35 cellular contexts compared by ENCODE assay signal in the genomic region with DNA sequence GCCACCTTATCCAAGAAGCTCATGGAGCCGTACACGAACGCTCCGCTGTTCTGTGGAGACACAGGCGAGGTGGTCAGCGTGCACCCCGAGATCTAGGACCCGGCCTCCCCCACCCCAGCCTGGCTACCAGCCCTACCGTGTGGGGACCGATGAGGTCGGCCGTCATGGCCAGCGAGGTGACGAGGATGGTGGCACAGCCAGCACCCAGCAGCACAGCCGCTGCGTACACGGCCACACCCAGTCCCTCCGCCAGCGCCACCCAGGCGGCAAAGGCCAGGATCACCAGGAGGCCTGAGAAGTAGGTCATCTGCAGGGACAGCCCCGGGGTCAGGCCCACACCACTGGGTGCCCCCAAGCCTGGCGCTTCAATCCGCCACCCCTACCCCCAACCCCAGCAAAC. TPM values are rescaled to one million over a fixed set of nuclear protein-coding genes. Genes with fewer than 3 reads are reported as not detected.
DNase-seq lines count a peak whose midpoint lies in the region; ATAC-seq, FAIRE-seq and TF ChIP-seq lines count a peak whose summit lies in the region.
"Had no signal": no experiment of that assay in that cellular context is flagged by ENCODE, and none has a peak within 500 bp of the region (broad histone marks: within the 10 kb centered on the region; RNA-seq: fewer than 3 reads in every experiment).

No MANE protein-coding gene starts in this region.

- DNase-seq in T-helper 17 cell (no peak), epithelial cell of prostate (ENCODE audit: low read depth, low spot score) (no peak), neuronal stem cell (ENCODE audit: low spot score) (no peak), NCI-H1930 (lab: John Stamatoyannopoulos, UW) (no peak), small intestine (no peak), glutamatergic neuron (no peak)
- no peak for DNase-seq in activated CD8-positive, alpha-beta memory T cell treated with anti-CD3 and anti-CD28 coated beads for 24 hours
- DNase-seq: activated CD4-positive, alpha-beta T cell treated with anti-CD3 and anti-CD28 coated beads, Interleukin-2, amount 50 U/mL, for 4 hours; activated CD4-positive, CD25-positive, alpha-beta regulatory T cell; activated effector memory CD4-positive, alpha-beta T cell treated with Interleukin-2 at 50 U/mL for 16 hours; adrenal gland; AML-193; CD8-positive, alpha-beta T cell; effector CD8-positive, alpha-beta T cell; NCI-H1105; NCI-H2029; NCI-H345; sigmoid colon; SJCRH30; T-cell; tibial artery had no signal

- H3K4ac ChIP-seq in neuronal stem cell (ENCODE audit: low read length), result no peak overlapping the region

- no CpG with 5 or more reads among the region's 23 CpGs for WGBS in neuronal stem cell (ENCODE audit: extremely low coverage in 2 of 2, insufficient read length in 2 of 2, insufficient replicate concordance in 1 of 2), 2 donors
- 88 to 90% (median 90%) methylated on average over 20 to 23 of the region's 23 CpGs for WGBS in small intestine, 3 donors

- peak overlapping the region; percentile 44 for H2BK5ac ChIP-seq in neuronal stem cell (ENCODE audit: low read length)

- H3K9ac ChIP-seq in neuronal stem cell (ENCODE audit: low read depth, low read length, poor library complexity), result peak overlapping the region; percentile 77

- H3K14ac ChIP-seq in neuronal stem cell (ENCODE audit: low read length), result no peak overlapping the region

- H3K27me3 ChIP-seq in neuronal stem cell (ENCODE audit: control insufficient read depth in 3 of 3, insufficient read depth in 3 of 3, low read depth in 1 of 3, low read length in 3 of 3), result no peaks in the 10 kb centered on the region
- H3K27me3 ChIP-seq in small intestine (ENCODE audit: control insufficient read depth in 2 of 2, insufficient read depth in 2 of 2, low read length in 2 of 2), result no peaks in the 10 kb centered on the region
- H3K27me3 ChIP-seq: adrenal gland, sigmoid colon, SJCRH30, tibial artery had no signal

- no peak overlapping the region for H3K18ac ChIP-seq in neuronal stem cell (ENCODE audit: low read length)

- no peak for FAIRE-seq in small intestine (lab: Jason Lieb, UNC)
- FAIRE-seq: A549, bronchial epithelial cell, colon, GM19239, H54, keratinocyte, RCC 7860 had no signal

- peaks cover 13% of the 10 kb centered on the region for H3K79me1 ChIP-seq in neuronal stem cell (ENCODE audit: low read depth, low read length)

- H3K27ac ChIP-seq in 22Rv1 (peak overlapping the region; percentile 58), epithelial cell of prostate (peak overlapping the region; percentile 40), neuronal stem cell (replicated peaks; ENCODE audit: low read length) (no peak overlapping the region), small intestine (ENCODE audit: low read depth in 1 of 2, low read length in 1 of 2) (no peak overlapping the region)
- H3K27ac ChIP-seq: A549, adrenal gland, lower lobe of right lung, prostate gland, sigmoid colon, SJCRH30, tibial artery had no signal

- TF ChIP-seq CTCF in 22Rv1 (IDR thresholded peaks at IDR 0.05) (no peak), glutamatergic neuron (IDR thresholded peaks at IDR 0.05; ENCODE audit: partially characterized antibody, unreplicated experiment) (no peak)

- H3K9me3 ChIP-seq in T-helper 17 cell (ENCODE audit: control insufficient read depth, low read length, poor library complexity, severe bottlenecking) (no peaks in the 10 kb centered on the region), neuronal stem cell (replicated peaks in 1 of 2; ENCODE audit: control insufficient read depth in 2 of 2, insufficient read depth in 1 of 2, low read depth in 1 of 2, low read length in 2 of 2) (no peaks in the 10 kb centered on the region), small intestine (ENCODE audit: control insufficient read depth, low read depth) (no peaks in the 10 kb centered on the region)
- H3K9me3 ChIP-seq: A549, adrenal gland, lower lobe of right lung, prostate gland, sigmoid colon, SJCRH30, tibial artery had no signal

- no peak overlapping the region for H3K4me3 ChIP-seq in neuronal stem cell (ENCODE audit: low read length in 2 of 2)
- H3K4me3 ChIP-seq in small intestine (ENCODE audit: low read depth in 1 of 2, low read length in 2 of 2), result no peak overlapping the region
- H3K4me3 ChIP-seq: A549, adrenal gland, lower lobe of right lung, prostate gland, sigmoid colon, SJCRH30, tibial artery had no signal

- H3K4me1 Mint-ChIP-seq in T-helper 17 cell (peaks cover 8% of the 10 kb centered on the region), glutamatergic neuron (ENCODE audit: low read depth, unreplicated experiment) (peaks cover 2% of the 10 kb centered on the region)

- no peak for ATAC-seq in T-helper 17 cell

- H2BK15ac ChIP-seq in neuronal stem cell (ENCODE audit: low read length), result no peak overlapping the region

- H3K4me3 Mint-ChIP-seq in T-helper 17 cell (no peak overlapping the region), glutamatergic neuron (ENCODE audit: unreplicated experiment) (no peak overlapping the region)
- H3K4me3 Mint-ChIP-seq: CD8-positive, alpha-beta T cell; stimulated activated naive CD8-positive, alpha-beta T cell treated with anti-CD3 and anti-CD28 coated beads, Interleukin-15, Interleukin-2, amounts not matched to agents 100 ng/mL and 50 ng/mL, for 24 hours; T-cell had no signal

- H3K36me3 ChIP-seq in neuronal stem cell (replicated peaks in 1 of 2; ENCODE audit: control insufficient read depth in 2 of 2, insufficient read depth in 2 of 2, low read length in 2 of 2), result peaks cover 18 to 26% of the 10 kb centered on the region in 2 donors
- H3K36me3 ChIP-seq in small intestine (ENCODE audit: control insufficient read depth in 2 of 2, insufficient read depth in 2 of 2, low read length in 2 of 2), result peaks cover 0 to 5% of the 10 kb centered on the region in 2 donors
- H3K36me3 ChIP-seq: prostate gland had no signal

- H3K27me3 Mint-ChIP-seq in T-helper 17 cell, result no peaks in the 10 kb centered on the region
- peaks cover 5% of the 10 kb centered on the region for H3K27me3 Mint-ChIP-seq in glutamatergic neuron (ENCODE audit: unreplicated experiment)
- H3K27me3 Mint-ChIP-seq: stimulated activated naive CD8-positive, alpha-beta T cell treated with anti-CD3 and anti-CD28 coated beads, Interleukin-15, Interleukin-2, amounts not matched to agents 100 ng/mL and 50 ng/mL, for 24 hours; T-cell had no signal

- H4K8ac ChIP-seq in neuronal stem cell (ENCODE audit: low read depth, low read length), result no peak overlapping the region

- no peak overlapping the region for H4K91ac ChIP-seq in neuronal stem cell (ENCODE audit: low read depth, low read length, poor library complexity)

- peaks cover 0 to 3% of the 10 kb centered on the region in 2 donors for H3K4me1 ChIP-seq in neuronal stem cell (ENCODE audit: control insufficient read depth in 2 of 2, insufficient read depth in 1 of 2, low read depth in 1 of 2, low read length in 2 of 2)
- no peaks in the 10 kb centered on the region for H3K4me1 ChIP-seq in small intestine (ENCODE audit: control insufficient read depth in 2 of 2, insufficient read depth in 1 of 2, low read depth in 1 of 2, low read length in 1 of 2)
- H3K4me1 ChIP-seq: A549, adrenal gland, lower lobe of right lung, prostate gland, sigmoid colon, SJCRH30 had no signal

- peak overlapping the region; percentile 81 for H2AK5ac ChIP-seq in neuronal stem cell (ENCODE audit: low read depth, low read length)

- no peak overlapping the region for H3K4me2 ChIP-seq in neuronal stem cell (ENCODE audit: insufficient read depth, low read length, poor library complexity, severe bottlenecking)
- H3K4me2 ChIP-seq: A549 had no signal

- H3K23ac ChIP-seq in neuronal stem cell (ENCODE audit: low read depth, low read length, poor library complexity), result peak overlapping the region; percentile 55

- no peak overlapping the region for H2BK12ac ChIP-seq in neuronal stem cell (ENCODE audit: low read length)

- H2BK120ac ChIP-seq in neuronal stem cell (ENCODE audit: low read depth, low read length), result no peak overlapping the region

- H3K36me3 Mint-ChIP-seq in T-helper 17 cell (ENCODE audit: low read depth) (no peaks in the 10 kb centered on the region), glutamatergic neuron (ENCODE audit: unreplicated experiment) (no peaks in the 10 kb centered on the region)

- H2AFZ ChIP-seq in neuronal stem cell (ENCODE audit: low read length), result no peak overlapping the region

- H3K27ac Mint-ChIP-seq in T-helper 17 cell, result peak overlapping the region; percentile 69
- H3K27ac Mint-ChIP-seq in glutamatergic neuron (ENCODE audit: unreplicated experiment), result no peak overlapping the region
- H3K27ac Mint-ChIP-seq: CD8-positive, alpha-beta T cell had no signal

- peaks cover 8% of the 10 kb centered on the region for H3K9me3 Mint-ChIP-seq in glutamatergic neuron (ENCODE audit: unreplicated experiment)
- H3K9me3 Mint-ChIP-seq: CD8-positive, alpha-beta T cell; stimulated activated naive CD8-positive, alpha-beta T cell treated with anti-CD3 and anti-CD28 coated beads, Interleukin-15, Interleukin-2, amounts not matched to agents 100 ng/mL and 50 ng/mL, for 24 hours; T-cell had no signal

RNA-seq across cellular contexts. Expression of a gene that starts 7.1 kb away (rescaled TPM):
- total RNA-seq in T-helper 17 cell (1 to 10 TPM; 5.0 to 8.4 TPM), glutamatergic neuron (ENCODE audit: unreplicated experiment) (2.5 TPM)
- polyA plus RNA-seq in neuronal stem cell (2013, experiment 1 of 2), result 0.07 TPM
- 0.07 TPM for polyA plus RNA-seq in neuronal stem cell (2013, experiment 2 of 2)
- polyA plus RNA-seq in small intestine, result 1 to 10 TPM in 1 of 3 donors, under 1 TPM in 1, not detected in 1; 0.73 to 1.3 TPM
- total RNA-seq: bronchial epithelial cell, epithelial cell of proximal tubule, SJCRH30 had no signal
- polyA plus RNA-seq: A549, keratinocyte, neural cell had no signal

RNA-seq across cellular contexts. Expression of a gene that starts 11.3 kb away (rescaled TPM):
- total RNA-seq in T-helper 17 cell, result 10 to 100 TPM; 58.1 to 62.0 TPM
- polyA plus RNA-seq in neuronal stem cell (2013, experiment 1 of 2), result 27.9 TPM
- 25.3 TPM for polyA plus RNA-seq in neuronal stem cell (2013, experiment 2 of 2)
- 10 to 100 TPM; 10.3 to 52.4 (median 11.6) TPM for polyA plus RNA-seq in small intestine
- 134 TPM for total RNA-seq in glutamatergic neuron (ENCODE audit: unreplicated experiment)

RNA-seq across cellular contexts. Expression of a gene that starts 26.6 kb away (rescaled TPM):
- 10 to 100 TPM; 34.0 to 36.7 TPM for total RNA-seq in T-helper 17 cell
- polyA plus RNA-seq in neuronal stem cell (2013, experiment 1 of 2), result 76.9 TPM
- 73.8 TPM for polyA plus RNA-seq in neuronal stem cell (2013, experiment 2 of 2)
- polyA plus RNA-seq in small intestine, result 10 to 100 TPM; 70.4 to 82.1 (median 74.5) TPM
- total RNA-seq in glutamatergic neuron (ENCODE audit: unreplicated experiment), result 55.3 TPM

RNA-seq across cellular contexts. Expression of a gene that starts 39.2 kb away (rescaled TPM):
- total RNA-seq in T-helper 17 cell (1 to 10 TPM in 1 of 2 donors, under 1 TPM in 1; 0.42 to 3.3 TPM), glutamatergic neuron (ENCODE audit: unreplicated experiment) (0.20 TPM)
- polyA plus RNA-seq in neuronal stem cell (2013, experiment 1 of 2), result 0.46 TPM
- polyA plus RNA-seq in neuronal stem cell (2013, experiment 2 of 2), result 0.47 TPM
- 1 to 10 TPM in 1 of 3 donors, under 1 TPM in 1, not detected in 1; 0.54 to 1.1 TPM for polyA plus RNA-seq in small intestine
- total RNA-seq: bronchial epithelial cell, epithelial cell of proximal tubule, MCF 10A had no signal
- polyA plus RNA-seq: keratinocyte, neural cell had no signal

RNA-seq across cellular contexts. Expression of a gene that starts 40.0 kb away (rescaled TPM):
- 10 to 100 TPM; 95.0 to 96.6 TPM for total RNA-seq in T-helper 17 cell
- polyA plus RNA-seq in neuronal stem cell (2013, experiment 1 of 2), result 41.4 TPM
- 37.0 TPM for polyA plus RNA-seq in neuronal stem cell (2013, experiment 2 of 2)
- 10 to 100 TPM; 29.5 to 33.1 (median 32.1) TPM for polyA plus RNA-seq in small intestine
- 51.3 TPM for total RNA-seq in glutamatergic neuron (ENCODE audit: unreplicated experiment)

Comparison
In these comparisons a context has a peak if more than half of its experiments do, and no peak if none do; other contexts are left out.
1. H3K27ac ChIP-seq: peak in 22Rv1 (single experiment) and epithelial cell of prostate (single experiment); none in neuronal stem cell (single experiment) and small intestine (0 of 2).